In the genomic region with DNA sequence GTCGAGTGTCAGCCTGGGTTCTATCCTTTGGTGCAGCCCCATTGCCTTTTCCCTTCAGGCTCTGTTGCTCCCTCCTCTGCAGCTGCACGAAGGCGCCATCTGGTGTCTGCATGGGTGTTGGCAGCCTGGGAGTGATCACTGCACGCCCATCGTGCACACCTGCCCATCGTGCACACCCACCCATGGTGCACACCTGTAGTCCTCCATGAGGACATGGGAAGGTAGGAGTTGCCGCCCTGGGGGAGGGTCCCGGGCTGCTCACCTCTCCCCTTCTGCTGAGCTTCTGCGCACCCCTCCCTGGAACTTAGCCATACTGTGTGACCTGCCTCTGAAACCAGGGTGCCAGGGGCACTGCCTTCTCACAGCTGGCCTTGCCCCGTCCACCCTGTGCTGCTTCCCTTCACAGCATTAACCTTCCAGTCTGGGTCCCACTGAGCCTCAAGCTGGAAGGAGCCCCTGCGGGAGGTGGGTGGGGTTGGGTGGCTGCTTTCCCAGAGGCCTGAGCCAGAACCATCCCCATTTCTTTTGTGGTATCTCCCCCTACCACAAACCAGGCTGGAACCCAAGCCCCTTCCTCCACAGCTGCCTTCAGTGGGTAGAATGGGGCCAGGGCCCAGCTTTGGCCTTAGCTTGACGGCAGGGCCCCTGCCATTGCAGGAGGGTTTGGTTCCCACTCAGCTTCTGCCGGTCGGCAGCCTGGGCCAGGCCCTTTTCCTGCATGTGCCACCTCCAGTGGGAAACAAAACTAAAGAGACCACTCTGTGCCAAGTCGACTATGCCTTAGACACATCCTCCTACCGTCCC, we compare ENCODE assay signal across 1 cellular context.
TF ChIP-seq lines count a peak whose summit lies in the region.

No MANE protein-coding gene starts in this region.

TF ChIP-seq in HEK293, 187 proteins besides CTCF, POLR2A, EP300 and RAD21 (continued from another document and continues in another):
- TF ChIP-seq ZNF561 (tag by site-specific recombination; IDR thresholded peaks at IDR 0.05; ENCODE audit: borderline replicate concordance) (0 out of 2 replicates have a peak, but pooled peaks have one; percentile 34), ZNF366 (tag by site-specific recombination; conservative IDR thresholded peaks at IDR 0.05) (no peak), HOXA7 (CRISPR knock-in tag; IDR thresholded peaks at IDR 0.05; ENCODE audit: borderline replicate concordance) (no peak), ZNF423 (tag by site-specific recombination; IDR thresholded peaks at IDR 0.05) (no peak), YY2 (tag by site-specific recombination; IDR thresholded peaks at IDR 0.05) (0 out of 2 replicates have a peak, but pooled peaks have one; percentile 43), ZNF391 (tag by site-specific recombination; IDR thresholded peaks at IDR 0.05; ENCODE audit: borderline replicate concordance, low read depth) (0 out of 2 replicates have a peak, but pooled peaks have one; percentile 62), ZSCAN30 (tag by site-specific recombination; IDR thresholded peaks at IDR 0.05) (0 out of 2 replicates have a peak, but pooled peaks have one; percentile 38), ZNF202 (tag by site-specific recombination; IDR thresholded peaks at IDR 0.05; ENCODE audit: borderline replicate concordance) (no peak), ZNF623 (tag by site-specific recombination; IDR thresholded peaks at IDR 0.05) (no peak), ZEB2 (tag by site-specific recombination; IDR thresholded peaks at IDR 0.05) (peak; percentile 46; the same call in 1 of the 2 replicates), ZBTB21 (tag by site-specific recombination; IDR thresholded peaks at IDR 0.05) (no peak), ZNF610 (tag by site-specific recombination; IDR thresholded peaks at IDR 0.05; ENCODE audit: borderline replicate concordance) (no peak), REPIN1 (tag by site-specific recombination; IDR thresholded peaks at IDR 0.05; ENCODE audit: low read depth) (no peak), ZNF324 (tag by site-specific recombination; IDR thresholded peaks at IDR 0.05) (no peak), ZNF146 (tag by site-specific recombination; IDR thresholded peaks at IDR 0.05) (no peak), KLF8 (tag by site-specific recombination; IDR thresholded peaks at IDR 0.05) (peak; percentile 37; the same call in 1 of the 2 replicates), ZNF394 (tag by site-specific recombination; IDR thresholded peaks at IDR 0.05; ENCODE audit: borderline replicate concordance) (no peak), ZNF133 (tag by site-specific recombination; IDR thresholded peaks at IDR 0.05) (no peak), ZNF777 (tag by site-specific recombination; IDR thresholded peaks at IDR 0.05; ENCODE audit: borderline replicate concordance) (no peak), ZNF248 (tag by site-specific recombination; IDR thresholded peaks at IDR 0.05) (no peak), ZNF114 (tag by site-specific recombination; IDR thresholded peaks at IDR 0.05) (no peak), ZNF549 (tag by site-specific recombination; IDR thresholded peaks at IDR 0.05) (no peak), ZNF473 (tag by site-specific recombination; IDR thresholded peaks at IDR 0.05) (no peak), ZNF626 (tag by site-specific recombination; IDR thresholded peaks at IDR 0.05) (no peak), ZNF585B (tag by site-specific recombination; IDR thresholded peaks at IDR 0.05) (no peak), ZNF211 (tag by site-specific recombination; IDR thresholded peaks at IDR 0.05; ENCODE audit: low read depth) (no peak), ZNF175 (tag by site-specific recombination; IDR thresholded peaks at IDR 0.05) (no peak)
- TF ChIP-seq, protein P1, sequence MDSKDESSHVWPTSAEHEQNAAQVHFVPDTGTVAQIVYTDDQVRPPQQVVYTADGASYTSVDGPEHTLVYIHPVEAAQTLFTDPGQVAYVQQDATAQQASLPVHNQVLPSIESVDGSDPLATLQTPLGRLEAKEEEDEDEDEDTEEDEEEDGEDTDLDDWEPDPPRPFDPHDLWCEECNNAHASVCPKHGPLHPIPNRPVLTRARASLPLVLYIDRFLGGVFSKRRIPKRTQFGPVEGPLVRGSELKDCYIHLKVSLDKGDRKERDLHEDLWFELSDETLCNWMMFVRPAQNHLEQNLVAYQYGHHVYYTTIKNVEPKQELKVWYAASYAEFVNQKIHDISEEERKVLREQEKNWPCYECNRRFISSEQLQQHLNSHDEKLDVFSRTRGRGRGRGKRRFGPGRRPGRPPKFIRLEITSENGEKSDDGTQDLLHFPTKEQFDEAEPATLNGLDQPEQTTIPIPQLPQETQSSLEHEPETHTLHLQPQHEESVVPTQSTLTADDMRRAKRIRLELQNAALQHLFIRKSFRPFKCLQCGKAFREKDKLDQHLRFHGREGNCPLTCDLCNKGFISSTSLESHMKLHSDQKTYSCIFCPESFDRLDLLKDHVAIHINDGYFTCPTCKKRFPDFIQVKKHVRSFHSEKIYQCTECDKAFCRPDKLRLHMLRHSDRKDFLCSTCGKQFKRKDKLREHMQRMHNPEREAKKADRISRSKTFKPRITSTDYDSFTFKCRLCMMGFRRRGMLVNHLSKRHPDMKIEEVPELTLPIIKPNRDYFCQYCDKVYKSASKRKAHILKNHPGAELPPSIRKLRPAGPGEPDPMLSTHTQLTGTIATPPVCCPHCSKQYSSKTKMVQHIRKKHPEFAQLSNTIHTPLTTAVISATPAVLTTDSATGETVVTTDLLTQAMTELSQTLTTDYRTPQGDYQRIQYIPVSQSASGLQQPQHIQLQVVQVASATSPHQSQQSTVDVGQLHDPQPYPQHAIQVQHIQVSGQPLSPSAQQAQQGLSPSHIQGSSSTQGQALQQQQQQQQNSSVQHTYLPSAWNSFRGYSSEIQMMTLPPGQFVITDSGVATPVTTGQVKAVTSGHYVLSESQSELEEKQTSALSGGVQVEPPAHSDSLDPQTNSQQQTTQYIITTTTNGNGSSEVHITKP (tag by site-specific recombination; IDR thresholded peaks at IDR 0.05) = no peak
- TF ChIP-seq, protein P2, sequence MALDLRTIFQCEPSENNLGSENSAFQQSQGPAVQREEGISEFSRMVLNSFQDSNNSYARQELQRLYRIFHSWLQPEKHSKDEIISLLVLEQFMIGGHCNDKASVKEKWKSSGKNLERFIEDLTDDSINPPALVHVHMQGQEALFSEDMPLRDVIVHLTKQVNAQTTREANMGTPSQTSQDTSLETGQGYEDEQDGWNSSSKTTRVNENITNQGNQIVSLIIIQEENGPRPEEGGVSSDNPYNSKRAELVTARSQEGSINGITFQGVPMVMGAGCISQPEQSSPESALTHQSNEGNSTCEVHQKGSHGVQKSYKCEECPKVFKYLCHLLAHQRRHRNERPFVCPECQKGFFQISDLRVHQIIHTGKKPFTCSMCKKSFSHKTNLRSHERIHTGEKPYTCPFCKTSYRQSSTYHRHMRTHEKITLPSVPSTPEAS (tag by site-specific recombination; IDR thresholded peaks at IDR 0.05) = peak; percentile 26; the same call in 1 of the 2 replicates
- TF ChIP-seq, protein P3, sequence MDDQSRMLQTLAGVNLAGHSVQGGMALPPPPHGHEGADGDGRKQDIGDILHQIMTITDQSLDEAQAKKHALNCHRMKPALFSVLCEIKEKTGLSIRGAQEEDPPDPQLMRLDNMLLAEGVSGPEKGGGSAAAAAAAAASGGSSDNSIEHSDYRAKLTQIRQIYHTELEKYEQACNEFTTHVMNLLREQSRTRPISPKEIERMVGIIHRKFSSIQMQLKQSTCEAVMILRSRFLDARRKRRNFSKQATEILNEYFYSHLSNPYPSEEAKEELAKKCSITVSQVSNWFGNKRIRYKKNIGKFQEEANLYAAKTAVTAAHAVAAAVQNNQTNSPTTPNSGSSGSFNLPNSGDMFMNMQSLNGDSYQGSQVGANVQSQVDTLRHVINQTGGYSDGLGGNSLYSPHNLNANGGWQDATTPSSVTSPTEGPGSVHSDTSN (CRISPR knock-in tag; IDR thresholded peaks at IDR 0.05) = no peak
- TF ChIP-seq, protein P4, sequence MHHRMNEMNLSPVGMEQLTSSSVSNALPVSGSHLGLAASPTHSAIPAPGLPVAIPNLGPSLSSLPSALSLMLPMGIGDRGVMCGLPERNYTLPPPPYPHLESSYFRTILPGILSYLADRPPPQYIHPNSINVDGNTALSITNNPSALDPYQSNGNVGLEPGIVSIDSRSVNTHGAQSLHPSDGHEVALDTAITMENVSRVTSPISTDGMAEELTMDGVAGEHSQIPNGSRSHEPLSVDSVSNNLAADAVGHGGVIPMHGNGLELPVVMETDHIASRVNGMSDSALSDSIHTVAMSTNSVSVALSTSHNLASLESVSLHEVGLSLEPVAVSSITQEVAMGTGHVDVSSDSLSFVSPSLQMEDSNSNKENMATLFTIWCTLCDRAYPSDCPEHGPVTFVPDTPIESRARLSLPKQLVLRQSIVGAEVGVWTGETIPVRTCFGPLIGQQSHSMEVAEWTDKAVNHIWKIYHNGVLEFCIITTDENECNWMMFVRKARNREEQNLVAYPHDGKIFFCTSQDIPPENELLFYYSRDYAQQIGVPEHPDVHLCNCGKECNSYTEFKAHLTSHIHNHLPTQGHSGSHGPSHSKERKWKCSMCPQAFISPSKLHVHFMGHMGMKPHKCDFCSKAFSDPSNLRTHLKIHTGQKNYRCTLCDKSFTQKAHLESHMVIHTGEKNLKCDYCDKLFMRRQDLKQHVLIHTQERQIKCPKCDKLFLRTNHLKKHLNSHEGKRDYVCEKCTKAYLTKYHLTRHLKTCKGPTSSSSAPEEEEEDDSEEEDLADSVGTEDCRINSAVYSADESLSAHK (tag by site-specific recombination; IDR thresholded peaks at IDR 0.05) = no peak
- TF ChIP-seq, protein P5, sequence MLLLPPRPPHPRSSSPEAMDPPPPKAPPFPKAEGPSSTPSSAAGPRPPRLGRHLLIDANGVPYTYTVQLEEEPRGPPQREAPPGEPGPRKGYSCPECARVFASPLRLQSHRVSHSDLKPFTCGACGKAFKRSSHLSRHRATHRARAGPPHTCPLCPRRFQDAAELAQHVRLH (tag by site-specific recombination; IDR thresholded peaks at IDR 0.05) = no peak
- TF ChIP-seq, protein P6, sequence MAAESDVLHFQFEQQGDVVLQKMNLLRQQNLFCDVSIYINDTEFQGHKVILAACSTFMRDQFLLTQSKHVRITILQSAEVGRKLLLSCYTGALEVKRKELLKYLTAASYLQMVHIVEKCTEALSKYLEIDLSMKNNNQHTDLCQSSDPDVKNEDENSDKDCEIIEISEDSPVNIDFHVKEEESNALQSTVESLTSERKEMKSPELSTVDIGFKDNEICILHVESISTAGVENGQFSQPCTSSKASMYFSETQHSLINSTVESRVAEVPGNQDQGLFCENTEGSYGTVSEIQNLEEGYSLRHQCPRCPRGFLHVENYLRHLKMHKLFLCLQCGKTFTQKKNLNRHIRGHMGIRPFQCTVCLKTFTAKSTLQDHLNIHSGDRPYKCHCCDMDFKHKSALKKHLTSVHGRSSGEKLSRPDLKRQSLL (tag by site-specific recombination; IDR thresholded peaks at IDR 0.05) = no peak
- TF ChIP-seq, protein P7, sequence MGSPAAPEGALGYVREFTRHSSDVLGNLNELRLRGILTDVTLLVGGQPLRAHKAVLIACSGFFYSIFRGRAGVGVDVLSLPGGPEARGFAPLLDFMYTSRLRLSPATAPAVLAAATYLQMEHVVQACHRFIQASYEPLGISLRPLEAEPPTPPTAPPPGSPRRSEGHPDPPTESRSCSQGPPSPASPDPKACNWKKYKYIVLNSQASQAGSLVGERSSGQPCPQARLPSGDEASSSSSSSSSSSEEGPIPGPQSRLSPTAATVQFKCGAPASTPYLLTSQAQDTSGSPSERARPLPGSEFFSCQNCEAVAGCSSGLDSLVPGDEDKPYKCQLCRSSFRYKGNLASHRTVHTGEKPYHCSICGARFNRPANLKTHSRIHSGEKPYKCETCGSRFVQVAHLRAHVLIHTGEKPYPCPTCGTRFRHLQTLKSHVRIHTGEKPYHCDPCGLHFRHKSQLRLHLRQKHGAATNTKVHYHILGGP (tag by site-specific recombination; IDR thresholded peaks at IDR 0.05) = no peak
- TF ChIP-seq, protein P8, sequence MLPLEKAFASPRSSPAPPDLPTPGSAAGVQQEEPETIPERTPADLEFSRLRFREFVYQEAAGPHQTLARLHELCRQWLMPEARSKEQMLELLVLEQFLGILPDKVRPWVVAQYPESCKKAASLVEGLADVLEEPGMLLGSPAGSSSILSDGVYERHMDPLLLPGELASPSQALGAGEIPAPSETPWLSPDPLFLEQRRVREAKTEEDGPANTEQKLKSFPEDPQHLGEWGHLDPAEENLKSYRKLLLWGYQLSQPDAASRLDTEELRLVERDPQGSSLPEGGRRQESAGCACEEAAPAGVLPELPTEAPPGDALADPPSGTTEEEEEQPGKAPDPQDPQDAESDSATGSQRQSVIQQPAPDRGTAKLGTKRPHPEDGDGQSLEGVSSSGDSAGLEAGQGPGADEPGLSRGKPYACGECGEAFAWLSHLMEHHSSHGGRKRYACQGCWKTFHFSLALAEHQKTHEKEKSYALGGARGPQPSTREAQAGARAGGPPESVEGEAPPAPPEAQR (tag by site-specific recombination; IDR thresholded peaks at IDR 0.05) = no peak
- TF ChIP-seq, protein P9, sequence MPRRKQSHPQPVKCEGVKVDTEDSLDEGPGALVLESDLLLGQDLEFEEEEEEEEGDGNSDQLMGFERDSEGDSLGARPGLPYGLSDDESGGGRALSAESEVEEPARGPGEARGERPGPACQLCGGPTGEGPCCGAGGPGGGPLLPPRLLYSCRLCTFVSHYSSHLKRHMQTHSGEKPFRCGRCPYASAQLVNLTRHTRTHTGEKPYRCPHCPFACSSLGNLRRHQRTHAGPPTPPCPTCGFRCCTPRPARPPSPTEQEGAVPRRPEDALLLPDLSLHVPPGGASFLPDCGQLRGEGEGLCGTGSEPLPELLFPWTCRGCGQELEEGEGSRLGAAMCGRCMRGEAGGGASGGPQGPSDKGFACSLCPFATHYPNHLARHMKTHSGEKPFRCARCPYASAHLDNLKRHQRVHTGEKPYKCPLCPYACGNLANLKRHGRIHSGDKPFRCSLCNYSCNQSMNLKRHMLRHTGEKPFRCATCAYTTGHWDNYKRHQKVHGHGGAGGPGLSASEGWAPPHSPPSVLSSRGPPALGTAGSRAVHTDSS (tag by site-specific recombination; IDR thresholded peaks at IDR 0.05) = no peak
- TF ChIP-seq, protein P10, sequence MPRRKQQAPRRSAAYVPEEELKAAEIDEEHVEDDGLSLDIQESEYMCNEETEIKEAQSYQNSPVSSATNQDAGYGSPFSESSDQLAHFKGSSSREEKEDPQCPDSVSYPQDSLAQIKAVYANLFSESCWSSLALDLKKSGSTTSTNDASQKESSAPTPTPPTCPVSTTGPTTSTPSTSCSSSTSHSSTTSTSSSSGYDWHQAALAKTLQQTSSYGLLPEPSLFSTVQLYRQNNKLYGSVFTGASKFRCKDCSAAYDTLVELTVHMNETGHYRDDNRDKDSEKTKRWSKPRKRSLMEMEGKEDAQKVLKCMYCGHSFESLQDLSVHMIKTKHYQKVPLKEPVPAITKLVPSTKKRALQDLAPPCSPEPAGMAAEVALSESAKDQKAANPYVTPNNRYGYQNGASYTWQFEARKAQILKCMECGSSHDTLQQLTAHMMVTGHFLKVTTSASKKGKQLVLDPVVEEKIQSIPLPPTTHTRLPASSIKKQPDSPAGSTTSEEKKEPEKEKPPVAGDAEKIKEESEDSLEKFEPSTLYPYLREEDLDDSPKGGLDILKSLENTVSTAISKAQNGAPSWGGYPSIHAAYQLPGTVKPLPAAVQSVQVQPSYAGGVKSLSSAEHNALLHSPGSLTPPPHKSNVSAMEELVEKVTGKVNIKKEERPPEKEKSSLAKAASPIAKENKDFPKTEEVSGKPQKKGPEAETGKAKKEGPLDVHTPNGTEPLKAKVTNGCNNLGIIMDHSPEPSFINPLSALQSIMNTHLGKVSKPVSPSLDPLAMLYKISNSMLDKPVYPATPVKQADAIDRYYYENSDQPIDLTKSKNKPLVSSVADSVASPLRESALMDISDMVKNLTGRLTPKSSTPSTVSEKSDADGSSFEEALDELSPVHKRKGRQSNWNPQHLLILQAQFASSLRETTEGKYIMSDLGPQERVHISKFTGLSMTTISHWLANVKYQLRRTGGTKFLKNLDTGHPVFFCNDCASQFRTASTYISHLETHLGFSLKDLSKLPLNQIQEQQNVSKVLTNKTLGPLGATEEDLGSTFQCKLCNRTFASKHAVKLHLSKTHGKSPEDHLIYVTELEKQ (tag by site-specific recombination; IDR thresholded peaks at IDR 0.05; ENCODE audit: borderline replicate concordance) = no peak
